ENCODE assay signal across 10 cellular contexts in genomic region chrX:100990139-100990538, GRCh38.
"Had no signal": no experiment of that assay in that cellular context is flagged by ENCODE, and none has a peak within 500 bp of the region (broad histone marks: within the 10 kb centered on the region; RNA-seq: fewer than 3 reads in every experiment).

No MANE protein-coding gene starts in this region.

- H3K9ac ChIP-seq: GM23248, KMS-11 had no signal

- DNase-seq: GM23248, GOT3, H7, Karpas-422, KBM-7 had no signal

- H3K36me3 ChIP-seq: HAP-1 had no signal

- ATAC-seq: HCT116, HepG2 had no signal

- H3K4me2 ChIP-seq: KMS-11 had no signal

- H3K9me3 ChIP-seq: HAP-1 had no signal

- H3K4me3 ChIP-seq: GM23248, HAP-1 had no signal

- H3K4me1 ChIP-seq: HAP-1 had no signal

- H3K27ac ChIP-seq: GM23248, HL-60, KMS-11 had no signal
